ENCODE assay signal across 8 cellular contexts in genomic region chr18:22932885-22933205, GRCh38. TPM values are rescaled to one million over a fixed set of nuclear protein-coding genes. Genes with fewer than 3 reads are reported as not detected.
DNase-seq lines count a peak whose midpoint lies in the region; ATAC-seq and TF ChIP-seq lines count a peak whose summit lies in the region.

No MANE protein-coding gene starts in this region.

- H3K9me3 Mint-ChIP-seq in Caco-2 (ENCODE audit: unreplicated experiment) (no peaks in the 10 kb centered on the region), brain (no peaks in the 10 kb centered on the region)

- H3K36me3 ChIP-seq in Caco-2 (ENCODE audit: control insufficient read depth, insufficient read depth, low read length) = no peaks in the 10 kb centered on the region
- H3K36me3 ChIP-seq in HUES48 (ENCODE audit: control insufficient read depth, insufficient read depth, low read length) = peaks cover 17% of the 10 kb centered on the region
- peaks cover 0 to 4% of the 10 kb centered on the region in 2 donors for H3K36me3 ChIP-seq in lung (ENCODE audit: control insufficient read depth in 2 of 2, insufficient read depth in 2 of 2, low read length in 2 of 2)
- no peaks in the 10 kb centered on the region for H3K36me3 ChIP-seq in aorta (ENCODE audit: control insufficient read depth in 1 of 2, insufficient read depth in 2 of 2, low read length in 1 of 2)

- no peaks in the 10 kb centered on the region for H3K9me3 ChIP-seq in Caco-2
- H3K9me3 ChIP-seq in HUES48 (ENCODE audit: control insufficient read depth, insufficient read depth, low read length) = no peaks in the 10 kb centered on the region
- no peaks in the 10 kb centered on the region for H3K9me3 ChIP-seq in lung (ENCODE audit: control insufficient read depth in 2 of 2, insufficient read depth in 1 of 2, low read length in 1 of 2)
- H3K9me3 ChIP-seq in aorta (ENCODE audit: control insufficient read depth, low read length) = no peaks in the 10 kb centered on the region

- peaks cover 22% of the 10 kb centered on the region for H3K4me1 Mint-ChIP-seq in Caco-2 (ENCODE audit: low read depth, unreplicated experiment)
- H3K4me1 Mint-ChIP-seq in brain = peaks cover 43% of the 10 kb centered on the region

- peaks cover 28% of the 10 kb centered on the region for H3K36me3 Mint-ChIP-seq in Caco-2 (ENCODE audit: insufficient read depth, unreplicated experiment)
- H3K36me3 Mint-ChIP-seq in brain = peaks cover 14% of the 10 kb centered on the region

- ATAC-seq in GM21447 (IDR thresholded peaks at IDR 0.05; ENCODE audit: unreplicated experiment) = peak; percentile 34
- ATAC-seq in lung (ENCODE audit: insufficient read depth, low FRiP score) = peak; percentile 31
- ATAC-seq in aorta (ENCODE audit: low FRiP score) = no peak

- H3K27ac Mint-ChIP-seq in Caco-2 (ENCODE audit: unreplicated experiment) (peak overlapping the region; percentile 91), brain (peak overlapping the region; percentile 80 to 95 (median 92))

- H3K27me3 Mint-ChIP-seq in Caco-2 (ENCODE audit: insufficient read depth, unreplicated experiment) (no peaks in the 10 kb centered on the region), brain (peaks cover 12% of the 10 kb centered on the region)

- H3K4me3 ChIP-seq in Caco-2 (ENCODE audit: low read depth, low read length) = peak overlapping the region; percentile 51
- peak overlapping the region; percentile 77 for H3K4me3 ChIP-seq in HUES48 (ENCODE audit: low read depth, low read length)
- peak overlapping the region; percentile 77 for H3K4me3 ChIP-seq in lung
- H3K4me3 ChIP-seq in aorta (ENCODE audit: low read length in 2 of 2) = peak overlapping the region; percentile 31 to 83

- no peak for TF ChIP-seq CTCF in Caco-2 (IDR thresholded peaks at IDR 0.05; ENCODE audit: insufficient read depth in 1 of 2, low read depth in 1 of 2, low read length in 1 of 2, severe bottlenecking in 1 of 2, unreplicated experiment in 1 of 2)
- TF ChIP-seq CTCF in brain (conservative IDR thresholded peaks at IDR 0.05) = no peak
- no peak for TF ChIP-seq CTCF in lung (IDR thresholded peaks at IDR 0.05; ENCODE audit: control extremely low read depth, extremely low read depth)

- POLR2A ChIA-PET in Caco-2 (lab: Charles Lee) = interaction anchor here (0.6 to 1.3 kb wide), 16 partner anchors 8 to 327 kb away, joined by 3 to 9 read pairs (median 4); no protein-coding TSS in a partner anchor

- 0 to 1% methylated on average over 17 of the region's 17 CpGs for WGBS in lung, 2 donors
- 0 to 1% methylated on average over 17 of the region's 17 CpGs for WGBS in aorta, 2 donors

- peaks cover 11% of the 10 kb centered on the region; the same call in 1 of the 2 replicates for H3K4me1 ChIP-seq in Caco-2
- H3K4me1 ChIP-seq in HUES48 (ENCODE audit: control insufficient read depth, insufficient read depth, low read length) = peaks cover 15% of the 10 kb centered on the region
- no peaks in the 10 kb centered on the region for H3K4me1 ChIP-seq in lung (ENCODE audit: control insufficient read depth in 2 of 2, insufficient read depth in 2 of 2, low read length in 2 of 2)
- no peaks in the 10 kb centered on the region for H3K4me1 ChIP-seq in aorta (ENCODE audit: control insufficient read depth in 1 of 2, insufficient read depth in 2 of 2, low read length in 2 of 2)

- intact Hi-C loops in Caco-2 (cut with micrococcal nuclease; ENCODE audit: unreplicated experiment) = loop anchor here (2.0 to 5.0 kb wide), 3 partner anchors 49 to 136 kb away; no protein-coding TSS in a partner anchor
- intact Hi-C loops in aorta (cut with DNase I) = loop anchor here (2.0 to 10.0 kb wide), 4 partner anchors 44 to 482 kb away; no protein-coding TSS in a partner anchor

- peak overlapping the region; percentile 92 for H3K4me3 Mint-ChIP-seq in Caco-2 (ENCODE audit: unreplicated experiment)
- peak overlapping the region; percentile 89 to 93 (median 92) for H3K4me3 Mint-ChIP-seq in brain

- H3K27me3 ChIP-seq in Caco-2 (replicated peaks; ENCODE audit: control insufficient read depth, insufficient read depth, low read length) = no peaks in the 10 kb centered on the region
- peaks cover 6% of the 10 kb centered on the region; the same call in 1 of the 2 replicates for H3K27me3 ChIP-seq in HUES48 (ENCODE audit: control insufficient read depth, insufficient read depth, low read length)
- H3K27me3 ChIP-seq in lung (ENCODE audit: control insufficient read depth, insufficient read depth) = no peaks in the 10 kb centered on the region
- no peaks in the 10 kb centered on the region for H3K27me3 ChIP-seq in aorta (ENCODE audit: control insufficient read depth in 1 of 2, insufficient read depth in 2 of 2, low read length in 1 of 2)

- peak overlapping the region; percentile 88 for H3K9ac ChIP-seq in HUES48 (ENCODE audit: low read depth, low read length)

- DNase-seq in Caco-2 (no peak), lung (ENCODE audit: low spot score) (no peak), aorta (no peak), D341Med (ENCODE audit: low spot score) (no peak), NCI-H1048 (lab: John Stamatoyannopoulos, UW) (no peak)

- CTCF ChIA-PET in Caco-2 (lab: Charles Lee) = interaction anchor here (0.6 to 1.3 kb wide), 7 partner anchors 9 to 119 kb away, joined by 3 to 11 read pairs (median 4); no protein-coding TSS in a partner anchor

- no TSS peak for BruUV-seq in Caco-2 (replicated peaks; lab: Mats Ljungman, UMichigan)

- H3K27ac ChIP-seq in HUES48 (ENCODE audit: low read depth, low read length) = peak overlapping the region; percentile 94
- H3K27ac ChIP-seq in lung (ENCODE audit: low read depth in 1 of 2, low read length in 1 of 2) = peak overlapping the region; percentile 89 to 95
- H3K27ac ChIP-seq in aorta (ENCODE audit: low read depth in 1 of 2, low read length in 2 of 2) = peak overlapping the region in 1 of 2 donors; percentile 49

RNA-seq across cellular contexts. Expression of gene RBBP8, which starts 0.3 kb away (rescaled TPM):
- total RNA-seq in Caco-2 (2022) = 44.4 and 46.7 TPM in 2 replicates
- polyA plus RNA-seq in brain (ENCODE audit: insufficient read depth, low read depth, low replicate concordance) = 11.5 TPM
- total RNA-seq in lung = 10 to 100 TPM; 30.8 to 33.8 TPM
- polyA plus RNA-seq in lung = 10 to 100 TPM; 24.9 to 64.3 TPM
- 10 to 100 TPM; 13.1 to 15.7 TPM for total RNA-seq in aorta
- polyA plus RNA-seq in aorta = 10 to 100 TPM in 1 of 2 donors, 1 to 10 TPM in 1; 9.4 to 31.1 TPM
